Comparison of ENCODE assay signal across 8 cellular contexts in genomic region chr2:71001592-71002570, GRCh38. TPM values are rescaled to one million over a fixed set of nuclear protein-coding genes. Genes with fewer than 3 reads are reported as not detected.
DNase-seq lines count a peak whose midpoint lies in the region; ATAC-seq and TF ChIP-seq lines count a peak whose summit lies in the region.

No MANE protein-coding gene starts in this region.

- H2AK5ac ChIP-seq in mesenchymal stem cell (ENCODE audit: low read length, severe bottlenecking): no peak overlapping the region

- H2AFZ ChIP-seq in mesenchymal stem cell (ENCODE audit: low read depth, low read length): peak overlapping the region; percentile 19

- H3K4me3 ChIP-seq in Caco-2 (ENCODE audit: low read depth, low read length): 0 out of 2 replicates have a peak overlapping the region, but pooled peaks have one; percentile 16
- no peak overlapping the region for H3K4me3 ChIP-seq in HEK293 (ENCODE audit: low read depth, low read length)
- H3K4me3 ChIP-seq in mesenchymal stem cell (ENCODE audit: insufficient read depth in 1 of 2, low read depth in 1 of 2, low read length in 2 of 2): no peak overlapping the region
- H3K4me3 ChIP-seq in A673 (ENCODE audit: low read depth, low read length, poor library complexity, severe bottlenecking): no peak overlapping the region
- H3K4me3 ChIP-seq in left lung: no peak overlapping the region

- peak overlapping the region; percentile 5 for H4K8ac ChIP-seq in mesenchymal stem cell (ENCODE audit: low read length)

- H3K14ac ChIP-seq in mesenchymal stem cell (ENCODE audit: low read length in 2 of 2): no peak overlapping the region

- H3K4me1 Mint-ChIP-seq in Caco-2 (ENCODE audit: low read depth, unreplicated experiment): peaks cover 5% of the 10 kb centered on the region

- no peaks in the 10 kb centered on the region for H3K36me3 ChIP-seq in Caco-2 (ENCODE audit: control insufficient read depth, insufficient read depth, low read length)
- no peaks in the 10 kb centered on the region for H3K36me3 ChIP-seq in HEK293 (ENCODE audit: control insufficient read depth in 2 of 2, insufficient read depth in 1 of 2, low read length in 2 of 2)
- no peaks in the 10 kb centered on the region for H3K36me3 ChIP-seq in mesenchymal stem cell (ENCODE audit: control insufficient read depth in 1 of 2, insufficient read depth in 2 of 2, low read depth in 1 of 2, low read length in 2 of 2)
- H3K36me3 ChIP-seq in A673 (ENCODE audit: insufficient read depth, low read length, poor library complexity, severe bottlenecking): no peaks in the 10 kb centered on the region
- H3K36me3 ChIP-seq in left lung: no peaks in the 10 kb centered on the region

- BruUV-seq in Caco-2 (replicated peaks; lab: Mats Ljungman, UMichigan) (no TSS peak), A673 (replicated peaks; lab: Mats Ljungman, UMichigan) (no TSS peak)

- H3K18ac ChIP-seq in mesenchymal stem cell (ENCODE audit: low read depth in 1 of 2, low read length in 2 of 2): peak overlapping the region in 1 of 2 experiments; percentile 75

- peak; percentile 51 to 72 for DNase-seq in Caco-2
- peak; percentile 36 for DNase-seq in RPMI7951 (ENCODE audit: low read depth)
- no peak for DNase-seq in mesenchymal stem cell
- DNase-seq in A673 (ENCODE audit: low spot score): no peak
- no peak for DNase-seq in left lung

- ATAC-seq in HG02798 (IDR thresholded peaks at IDR 0.05; ENCODE audit: poor library complexity, unreplicated experiment) (no peak), GM21528 (IDR thresholded peaks at IDR 0.05; ENCODE audit: low FRiP score, unreplicated experiment) (no peak), left lung (no peak)

- intact Hi-C loops in Caco-2 (cut with micrococcal nuclease; ENCODE audit: unreplicated experiment) (no loop called here), A673 (cut with micrococcal nuclease; ENCODE audit: unreplicated experiment) (no loop called here), left lung (cut with DNase I) (no loop called here)

- H3K4me1 ChIP-seq in Caco-2 (peaks cover 18% of the 10 kb centered on the region), HEK293 (ENCODE audit: control insufficient read depth, insufficient read depth, low read length) (no peaks in the 10 kb centered on the region), mesenchymal stem cell (ENCODE audit: control insufficient read depth, insufficient read depth, low read depth, low read length) (peaks cover 6% of the 10 kb centered on the region), A673 (ENCODE audit: insufficient read depth, low read length, poor library complexity, severe bottlenecking) (no peaks in the 10 kb centered on the region), left lung (peaks cover 3 to 10% of the 10 kb centered on the region in 2 donors)

- CTCF ChIA-PET in Caco-2 (lab: Charles Lee) (interaction anchor here (0.6 to 1.2 kb wide), 12 partner anchors 22 to 330 kb away, joined by 3 to 5 read pairs (median 3); partner anchors contain the start of genes NAGK and ZNF638), HEK293 (lab: Yijun Ruan, JAX) (interaction anchor here (0.5 to 2.5 kb wide), 38 partner anchors 9 to 1798 kb away, joined by 3 to 14 read pairs (median 4); partner anchors contain the start of genes ANKRD53 and MPHOSPH10), A673 (lab: Charles Lee) (interaction anchor here (0.6 to 1.1 kb wide), 4 partner anchors 17 to 698 kb away, joined by 3 to 8 read pairs (median 4); partner anchors contain the start of gene ANKRD53)

- no peak overlapping the region for H2BK5ac ChIP-seq in mesenchymal stem cell (ENCODE audit: low read depth, low read length, poor library complexity, severe bottlenecking)

- no peak overlapping the region for H3K9ac ChIP-seq in mesenchymal stem cell (ENCODE audit: low read length)

- no peaks in the 10 kb centered on the region for H3K27me3 Mint-ChIP-seq in Caco-2 (ENCODE audit: insufficient read depth, unreplicated experiment)

- no peak overlapping the region for H4K91ac ChIP-seq in mesenchymal stem cell (ENCODE audit: low read length)

- no peak overlapping the region for H2BK12ac ChIP-seq in mesenchymal stem cell (ENCODE audit: low read length in 2 of 2)

- H2BK120ac ChIP-seq in mesenchymal stem cell (ENCODE audit: low read depth, low read length): no peak overlapping the region

- H3K27ac ChIP-seq in HEK293 (ENCODE audit: extremely low read depth, low read depth, low read length): no peak overlapping the region
- H3K27ac ChIP-seq in mesenchymal stem cell (ENCODE audit: low read length, poor library complexity, severe bottlenecking): no peak overlapping the region
- H3K27ac ChIP-seq in A673 (ENCODE audit: low read depth, low read length, poor library complexity, severe bottlenecking): no peak overlapping the region
- H3K27ac ChIP-seq in left lung: no peak overlapping the region

- no peaks in the 10 kb centered on the region for H3K27me3 ChIP-seq in Caco-2 (replicated peaks; ENCODE audit: control insufficient read depth, insufficient read depth, low read length)
- peaks cover 14 to 25% of the 10 kb centered on the region in 2 experiments for H3K27me3 ChIP-seq in mesenchymal stem cell (ENCODE audit: control insufficient read depth in 1 of 2, insufficient read depth in 1 of 2, low read length in 2 of 2)
- H3K27me3 ChIP-seq in A673 (replicated peaks; ENCODE audit: insufficient read depth, low read depth, low read length, poor library complexity): no peaks in the 10 kb centered on the region
- no peaks in the 10 kb centered on the region for H3K27me3 ChIP-seq in left lung

- H3K79me1 ChIP-seq in mesenchymal stem cell (replicated peaks; ENCODE audit: low read length, poor library complexity, severe bottlenecking): no peaks in the 10 kb centered on the region

- H3K36me3 Mint-ChIP-seq in Caco-2 (ENCODE audit: insufficient read depth, unreplicated experiment): no peaks in the 10 kb centered on the region

- 49% methylated on average over 12 of the region's 16 CpGs for WGBS in mesenchymal stem cell

- POLR2A ChIA-PET in Caco-2 (lab: Charles Lee): interaction anchor here (0.5 to 0.7 kb wide), 2 partner anchors 67 to 1087 kb away, joined by 3 to 6 read pairs; partner anchors contain the start of gene NAGK
- POLR2A ChIA-PET in HEK293 (lab: Yijun Ruan, JAX): interaction anchor here (0.9 to 2.2 kb wide), 3 partner anchors 66 to 128 kb away, joined by 3 to 8 read pairs (median 3); partner anchors contain the start of genes MCEE and NAGK
- POLR2A ChIA-PET in A673 (lab: Charles Lee; ENCODE audit: low non-redundant PET): no interaction called here

- H3K9me3 ChIP-seq in Caco-2: no peaks in the 10 kb centered on the region
- no peaks in the 10 kb centered on the region for H3K9me3 ChIP-seq in HEK293 (ENCODE audit: control insufficient read depth, insufficient read depth, low read depth, low read length)
- no peaks in the 10 kb centered on the region for H3K9me3 ChIP-seq in mesenchymal stem cell (ENCODE audit: control insufficient read depth, low read length)
- H3K9me3 ChIP-seq in A673 (ENCODE audit: low read depth, low read length, poor library complexity, severe bottlenecking): no peaks in the 10 kb centered on the region
- no peaks in the 10 kb centered on the region for H3K9me3 ChIP-seq in left lung

- no peak overlapping the region for H3K23ac ChIP-seq in mesenchymal stem cell (ENCODE audit: low read length in 2 of 2)

- no peak overlapping the region for H3K27ac Mint-ChIP-seq in Caco-2 (ENCODE audit: unreplicated experiment)

- H2BK15ac ChIP-seq in mesenchymal stem cell (ENCODE audit: low read depth, poor library complexity, severe bottlenecking): no peak overlapping the region

- H3K9me3 Mint-ChIP-seq in Caco-2 (ENCODE audit: unreplicated experiment): no peaks in the 10 kb centered on the region

- no peak overlapping the region for H3K4me3 Mint-ChIP-seq in Caco-2 (ENCODE audit: unreplicated experiment)

- TF ChIP-seq CTCF in Caco-2 (IDR thresholded peaks at IDR 0.05; ENCODE audit: insufficient read depth in 1 of 2, low read depth in 1 of 2, low read length in 1 of 2, severe bottlenecking in 1 of 2, unreplicated experiment in 1 of 2) (no peak), HEK293 (tag by site-specific recombination; IDR thresholded peaks at IDR 0.05) (no peak), A673 (conservative IDR thresholded peaks at IDR 0.05; ENCODE audit: low read depth, low read length) (no peak), left lung (IDR thresholded peaks at IDR 0.05) (no peak)

- no peak overlapping the region for H3K4me2 ChIP-seq in mesenchymal stem cell (ENCODE audit: low read length, poor library complexity, severe bottlenecking)

- H3K4ac ChIP-seq in mesenchymal stem cell (ENCODE audit: low read depth in 1 of 2, low read length in 2 of 2): no peak overlapping the region

TF ChIP-seq in HEK293, 187 proteins besides CTCF, POLR2A, EP300 and RAD21:
- peak; percentile 69 for TF ChIP-seq ZSCAN4 (tag by site-specific recombination; IDR thresholded peaks at IDR 0.05)
- TF ChIP-seq OVOL3 (tag by site-specific recombination; IDR thresholded peaks at IDR 0.05): no peak
- peak; percentile 27; the same call in 1 of the 2 replicates for TF ChIP-seq GLIS1 (tag by site-specific recombination; IDR thresholded peaks at IDR 0.05)

RNA-seq across cellular contexts. Expression of gene TEX261, which starts 7.2 kb away (rescaled TPM):
- total RNA-seq in Caco-2 (2022) (64.1 and 70.0 TPM in 2 replicates), A673 (2021) (52.6 and 60.9 TPM in 2 replicates), left lung (10 to 100 TPM; 63.8 to 72.3 TPM)
- 59.6 and 61.3 TPM in 2 replicates for total RNA-seq in RPMI7951 (2014; rRNA removed; shearing (Covaris generic))
- 82.9 TPM for polyA plus RNA-seq in mesenchymal stem cell (2013, experiment 1 of 2)
- 81.2 TPM for polyA plus RNA-seq in mesenchymal stem cell (2013, experiment 2 of 2)

RNA-seq across cellular contexts. Expression of gene ANKRD53, which starts 23.5 kb away (rescaled TPM):
- 0.16 and 0.28 TPM in 2 replicates for total RNA-seq in Caco-2 (2022)
- 0.20 TPM in 1 of 2 replicates, not detected in the other for total RNA-seq in RPMI7951 (2014; rRNA removed; shearing (Covaris generic))
- 2.6 TPM for polyA plus RNA-seq in mesenchymal stem cell (2013, experiment 1 of 2)
- polyA plus RNA-seq in mesenchymal stem cell (2013, experiment 2 of 2): 2.5 TPM
- total RNA-seq in A673 (2021): 0.50 and 0.64 TPM in 2 replicates
- total RNA-seq in left lung: under 1 TPM; 0.52 to 0.96 TPM

Comparison
In these comparisons a context has a peak if more than half of its experiments do, and no peak if none do; other contexts are left out.
1. DNase-seq: peak in Caco-2 (2 of 2) and RPMI7951 (single experiment); none in mesenchymal stem cell (single experiment), A673 (single experiment) and left lung (0 of 2).